Comparison of ENCODE assay signal across 12 cellular contexts in the genomic region with DNA sequence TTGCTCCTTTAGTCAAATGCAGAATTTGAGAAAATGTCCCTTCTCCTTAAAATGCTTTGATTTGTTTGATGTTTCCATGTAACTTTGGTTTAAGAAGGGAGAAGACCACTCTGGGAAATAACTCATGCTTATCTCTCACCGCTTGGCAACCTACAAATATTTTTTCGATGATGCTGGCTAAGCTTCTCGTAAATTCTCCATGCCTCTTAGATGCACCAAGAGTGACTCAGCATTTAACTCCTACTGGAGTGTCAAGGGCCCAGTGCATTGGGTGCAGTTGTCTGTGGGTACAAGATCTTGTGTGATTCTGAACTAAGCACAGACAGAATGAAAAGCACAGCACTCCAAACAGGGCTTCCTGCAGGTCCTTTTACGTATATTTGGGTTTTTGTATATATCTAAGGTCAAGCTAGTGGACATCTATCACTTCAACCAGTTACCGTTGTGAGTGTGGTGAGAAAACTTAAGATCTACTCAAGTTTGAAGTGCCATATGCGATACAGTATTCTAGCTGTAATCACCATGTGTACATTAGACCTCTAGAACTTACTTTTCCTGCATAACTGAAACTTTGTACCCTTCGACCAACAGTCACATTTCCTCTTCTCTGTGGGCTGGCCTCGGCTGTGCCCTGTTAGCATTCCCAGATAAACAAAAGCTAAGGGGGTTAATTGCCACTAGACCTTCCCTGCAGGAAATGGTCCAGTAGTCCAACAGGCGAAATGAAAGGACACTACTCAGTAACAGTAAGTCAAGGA. TPM values are rescaled to one million over a fixed set of nuclear protein-coding genes. Genes with fewer than 3 reads are reported as not detected.
DNase-seq lines count a peak whose midpoint lies in the region; ATAC-seq, FAIRE-seq and TF ChIP-seq lines count a peak whose summit lies in the region.
"Had no signal": no experiment of that assay in that cellular context is flagged by ENCODE, and none has a peak within 500 bp of the region (broad histone marks: within the 10 kb centered on the region; RNA-seq: fewer than 3 reads in every experiment).

No MANE protein-coding gene starts in this region.

- intact Hi-C loops in left lung (cut with DNase I), result no loop called here
- intact Hi-C loops in kidney (cut with DNase I), result no loop called here
- intact Hi-C loops in thyroid gland (cut with DNase I), result no loop called here

- H3K9ac ChIP-seq in kidney (ENCODE audit: low read length in 2 of 2), result no peak overlapping the region

- no peak for TF ChIP-seq POLR2A in thyroid gland (IDR thresholded peaks at IDR 0.05)

- TF ChIP-seq CTCF in astrocyte of the spinal cord (IDR thresholded peaks at IDR 0.05; ENCODE audit: low read depth, low read length) (no peak), left lung (IDR thresholded peaks at IDR 0.05) (no peak), kidney (IDR thresholded peaks at IDR 0.05; ENCODE audit: borderline replicate concordance, extremely low read depth, insufficient read depth) (no peak), thyroid gland (IDR thresholded peaks at IDR 0.05) (no peak)

- no peaks in the 10 kb centered on the region for H3K36me3 ChIP-seq in left lung
- no peaks in the 10 kb centered on the region for H3K36me3 ChIP-seq in kidney (ENCODE audit: control insufficient read depth in 1 of 2, insufficient read depth in 2 of 2, low read length in 2 of 2)
- H3K36me3 ChIP-seq in thyroid gland, result no peaks in the 10 kb centered on the region

- ATAC-seq in left lung (peak; percentile 55), HG03378 (IDR thresholded peaks at IDR 0.05; ENCODE audit: unreplicated experiment) (no peak)
- ATAC-seq: body of pancreas, left ventricle myocardium superior had no signal

- in situ Hi-C loops in ACHN (cut with HindIII; ENCODE audit: low pct_ligation_motif_present, low pct_unique_long_range_greater_than_20kb, low sequenced_read_pairs) (no loop called here), astrocyte of the spinal cord (cut with HindIII; ENCODE audit: low sequenced_read_pairs) (no loop called here)

- 86 to 91% methylated on average over 9 of the region's 9 CpGs for WGBS in thyroid gland, 2 donors

- H3K9me3 ChIP-seq in left lung, result peaks cover 0 to 8% of the 10 kb centered on the region in 2 donors
- H3K9me3 ChIP-seq in kidney (ENCODE audit: control insufficient read depth in 1 of 2, low read length in 2 of 2), result peaks cover 0 to 6% of the 10 kb centered on the region in 2 donors
- H3K9me3 ChIP-seq in thyroid gland, result no peaks in the 10 kb centered on the region

- peaks cover 0 to 1% of the 10 kb centered on the region in 2 donors for H3K4me1 ChIP-seq in left lung
- peaks cover 3 to 8% of the 10 kb centered on the region in 2 donors for H3K4me1 ChIP-seq in kidney (ENCODE audit: control insufficient read depth in 1 of 2, insufficient read depth in 1 of 2, low read depth in 1 of 2, low read length in 2 of 2)
- no peaks in the 10 kb centered on the region for H3K4me1 ChIP-seq in thyroid gland

- FAIRE-seq in kidney (lab: Jason Lieb, UNC), result no peak

- H3K27me3 ChIP-seq in left lung (peaks cover 0 to 26% of the 10 kb centered on the region in 2 donors), thyroid gland (no peaks in the 10 kb centered on the region)
- H3K27me3 ChIP-seq: body of pancreas had no signal

- DNase-seq in ACHN, result peak; percentile 71
- peak; percentile 5 for DNase-seq in HS-27A (ENCODE audit: low read depth)
- DNase-seq in astrocyte of the spinal cord (ENCODE audit: low read depth, low spot score), result peak; percentile 83
- DNase-seq in left lung, result no peak
- DNase-seq in activated T-cell treated with anti-CD3 and anti-CD28 coated beads, Interleukin-2, amount 50 U/mL, for 1 hour, result no peak
- DNase-seq in kidney, result no peak
- DNase-seq in thyroid gland, result no peak
- DNase-seq: body of pancreas; CD4-positive, alpha-beta T cell had no signal

- H3K4me3 ChIP-seq in astrocyte of the spinal cord (ENCODE audit: low read depth, low read length), result no peak overlapping the region
- no peak overlapping the region for H3K4me3 ChIP-seq in left lung
- no peak overlapping the region for H3K4me3 ChIP-seq in kidney (ENCODE audit: low read length in 2 of 2)
- H3K4me3 ChIP-seq in thyroid gland (replicated peaks in 1 of 3), result no peak overlapping the region
- H3K4me3 ChIP-seq: body of pancreas had no signal

- H3K27ac ChIP-seq in left lung (peak overlapping the region in 1 of 2 donors; percentile 41), kidney (ENCODE audit: low read depth in 2 of 2, low read length in 2 of 2) (no peak overlapping the region), thyroid gland (no peak overlapping the region)
- H3K27ac ChIP-seq: body of pancreas, HL-60 had no signal

RNA-seq across cellular contexts. Expression of gene COL18A1, which starts 55.8 kb away (rescaled TPM):
- total RNA-seq in left lung (10 to 100 TPM; 64.8 to 90.2 TPM), kidney (316 TPM), thyroid gland (100 to 1,000 TPM; 105 to 264 (median 238) TPM)
- polyA plus RNA-seq in kidney (ENCODE audit: insufficient read depth, low read depth, low replicate concordance), result 150 TPM

Comparison
In these comparisons a context has a peak if more than half of its experiments do, and no peak if none do; other contexts are left out.
1. DNase-seq: peak in ACHN (single experiment), HS-27A (single experiment) and astrocyte of the spinal cord (single experiment); none in left lung (0 of 2), activated T-cell treated with anti-CD3 and anti-CD28 coated beads, Interleukin-2, amount 50 U/mL, for 1 hour (single experiment), kidney (single experiment) and thyroid gland (0 of 2).